ENCODE assay signal across 10 cellular contexts in the genomic region with DNA sequence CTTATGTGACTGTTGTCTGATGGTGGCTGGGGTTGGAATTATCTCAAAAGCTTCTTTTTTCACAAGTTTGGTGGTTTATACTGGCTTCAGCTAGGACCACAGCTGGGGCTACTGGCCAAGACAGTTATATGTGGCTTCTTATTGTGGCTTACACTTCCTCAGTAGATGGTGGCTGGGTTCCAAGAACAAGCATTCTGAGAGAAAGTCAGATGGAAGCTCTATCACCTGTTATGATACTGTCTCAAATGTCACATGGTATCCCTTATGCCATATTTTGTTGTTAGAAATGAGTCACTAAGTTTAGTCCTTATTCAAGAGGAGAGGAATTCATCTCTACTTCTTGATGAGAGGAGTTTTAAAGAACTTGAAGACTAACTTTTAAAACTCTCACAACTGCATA. TPM values are rescaled to one million over a fixed set of nuclear protein-coding genes. Genes with fewer than 3 reads are reported as not detected.
DNase-seq lines count a peak whose midpoint lies in the region; ATAC-seq and TF ChIP-seq lines count a peak whose summit lies in the region.
"Had no signal": no experiment of that assay in that cellular context is flagged by ENCODE, and none has a peak within 500 bp of the region (broad histone marks: within the 10 kb centered on the region; RNA-seq: fewer than 3 reads in every experiment).

No MANE protein-coding gene starts in this region.

- no peak for TF ChIP-seq RAD21 in SK-N-SH (IDR thresholded peaks at IDR 0.05; ENCODE audit: low read length)

- ATAC-seq in activated CD8-positive, alpha-beta memory T cell treated with anti-CD3 and anti-CD28 coated beads, Interleukin-2, amount 10 ng/mL, durations not matched to agents 7 days and 5 days, result peak; percentile 87
- peak; percentile 93 for ATAC-seq in HG02852 (IDR thresholded peaks at IDR 0.05; ENCODE audit: unreplicated experiment)
- ATAC-seq in natural killer cell treated with Interleukin-12 subunit alpha and Interleukin-12 subunit beta and Interleukin-15 and Interleukin-18, amount 100 ng/mL, for 72 hours, result peak; percentile 89 to 93

- H2AFZ ChIP-seq in OCI-LY3 (ENCODE audit: low read depth, low read length) (no peak overlapping the region), SK-N-SH (ENCODE audit: low read depth) (no peak overlapping the region)

- peaks cover 38% of the 10 kb centered on the region for H3K36me3 Mint-ChIP-seq in activated CD8-positive, alpha-beta memory T cell treated with anti-CD3 and anti-CD28 coated beads, Interleukin-2, amount 10 ng/mL, durations not matched to agents 7 days and 5 days
- H3K36me3 Mint-ChIP-seq in natural killer cell treated with Interleukin-12 subunit alpha and Interleukin-12 subunit beta and Interleukin-15 and Interleukin-18, amount 100 ng/mL, for 72 hours, result peaks cover 8% of the 10 kb centered on the region
- no peaks in the 10 kb centered on the region for H3K36me3 Mint-ChIP-seq in endothelial cell (ENCODE audit: low read depth, unreplicated experiment)

- H3K9me3 ChIP-seq in OCI-LY3 (ENCODE audit: insufficient read depth, low read length) (no peaks in the 10 kb centered on the region), SK-N-SH (no peaks in the 10 kb centered on the region)

- H3K4me1 Mint-ChIP-seq in activated CD8-positive, alpha-beta memory T cell treated with anti-CD3 and anti-CD28 coated beads, Interleukin-2, amount 10 ng/mL, durations not matched to agents 7 days and 5 days, result peaks cover 43% of the 10 kb centered on the region
- peaks cover 18 to 26% of the 10 kb centered on the region in 2 donors for H3K4me1 Mint-ChIP-seq in natural killer cell treated with Interleukin-12 subunit alpha and Interleukin-12 subunit beta and Interleukin-15 and Interleukin-18, amount 100 ng/mL, for 72 hours (ENCODE audit: low read depth in 2 of 2)
- H3K4me1 Mint-ChIP-seq in endothelial cell (ENCODE audit: unreplicated experiment), result peaks cover 3% of the 10 kb centered on the region

- H3K4me2 ChIP-seq in OCI-LY3 (ENCODE audit: low read length) (peak overlapping the region; percentile 33), SK-N-SH (no peak overlapping the region)

- H3K27me3 Mint-ChIP-seq in activated CD8-positive, alpha-beta memory T cell treated with anti-CD3 and anti-CD28 coated beads, Interleukin-2, amount 10 ng/mL, durations not matched to agents 7 days and 5 days, result no peaks in the 10 kb centered on the region
- H3K27me3 Mint-ChIP-seq in natural killer cell treated with Interleukin-12 subunit alpha and Interleukin-12 subunit beta and Interleukin-15 and Interleukin-18, amount 100 ng/mL, for 72 hours, result no peaks in the 10 kb centered on the region
- no peaks in the 10 kb centered on the region for H3K27me3 Mint-ChIP-seq in endothelial cell (ENCODE audit: unreplicated experiment)

- H3K9ac ChIP-seq in OCI-LY3 (ENCODE audit: low read length) (no peak overlapping the region), SK-N-SH (no peak overlapping the region)

- peak; percentile 85 for DNase-seq in activated CD8-positive, alpha-beta memory T cell treated with anti-CD3 and anti-CD28 coated beads, Interleukin-2, amount 10 ng/mL, durations not matched to agents 7 days and 5 days
- DNase-seq in activated CD8-positive, alpha-beta memory T cell treated with anti-CD3 and anti-CD28 coated beads for 24 hours, result no peak
- peak; percentile 63 for DNase-seq in natural killer cell treated with Interleukin-12 subunit alpha and Interleukin-12 subunit beta and Interleukin-15 and Interleukin-18, amount 100 ng/mL, for 72 hours (ENCODE audit: low spot score)
- DNase-seq in SK-N-SH, result no peak
- no peak for DNase-seq in NCI-H187 treated with DMSO at 0.1 percent for 48 hours (lab: John Stamatoyannopoulos, UW)
- no peak for DNase-seq in endothelial cell (ENCODE audit: low spot score)

- H3K4me3 Mint-ChIP-seq in activated CD8-positive, alpha-beta memory T cell treated with anti-CD3 and anti-CD28 coated beads, Interleukin-2, amount 10 ng/mL, durations not matched to agents 7 days and 5 days, result peak overlapping the region; percentile 37
- peak overlapping the region; percentile 72 for H3K4me3 Mint-ChIP-seq in natural killer cell treated with Interleukin-12 subunit alpha and Interleukin-12 subunit beta and Interleukin-15 and Interleukin-18, amount 100 ng/mL, for 72 hours
- no peak overlapping the region for H3K4me3 Mint-ChIP-seq in endothelial cell (ENCODE audit: unreplicated experiment)
- H3K4me3 Mint-ChIP-seq: nephron had no signal

- POLR2A ChIA-PET in SK-N-SH (lab: Yijun Ruan, JAX), result no interaction called here

- H3K9me3 Mint-ChIP-seq in activated CD8-positive, alpha-beta memory T cell treated with anti-CD3 and anti-CD28 coated beads, Interleukin-2, amount 10 ng/mL, durations not matched to agents 7 days and 5 days (ENCODE audit: low read depth), result no peaks in the 10 kb centered on the region
- H3K9me3 Mint-ChIP-seq in natural killer cell treated with Interleukin-12 subunit alpha and Interleukin-12 subunit beta and Interleukin-15 and Interleukin-18, amount 100 ng/mL, for 72 hours, result peaks cover 3% of the 10 kb centered on the region
- H3K9me3 Mint-ChIP-seq in endothelial cell (ENCODE audit: unreplicated experiment), result no peaks in the 10 kb centered on the region
- H3K9me3 Mint-ChIP-seq: nephron had no signal

- H3K27me3 ChIP-seq in OCI-LY3 (ENCODE audit: low read depth, low read length), result no peaks in the 10 kb centered on the region
- H3K27me3 ChIP-seq in SK-N-SH (ENCODE audit: insufficient read depth), result no peaks in the 10 kb centered on the region

- peak overlapping the region; percentile 93 for H3K27ac Mint-ChIP-seq in activated CD8-positive, alpha-beta memory T cell treated with anti-CD3 and anti-CD28 coated beads, Interleukin-2, amount 10 ng/mL, durations not matched to agents 7 days and 5 days
- H3K27ac Mint-ChIP-seq in natural killer cell treated with Interleukin-12 subunit alpha and Interleukin-12 subunit beta and Interleukin-15 and Interleukin-18, amount 100 ng/mL, for 72 hours, result peak overlapping the region; percentile 67 to 88
- no peak overlapping the region for H3K27ac Mint-ChIP-seq in endothelial cell (ENCODE audit: unreplicated experiment)
- H3K27ac Mint-ChIP-seq: nephron had no signal

- CTCF ChIA-PET in activated CD8-positive, alpha-beta memory T cell treated with anti-CD3 and anti-CD28 coated beads, Interleukin-2, amount 10 ng/mL, durations not matched to agents 7 days and 5 days (lab: Charles Lee), result interaction anchor here (0.9 to 2.5 kb wide), 10 partner anchors 9 to 131 kb away, joined by 3 to 12 read pairs (median 5); a partner anchor contains a TSS
- CTCF ChIA-PET in SK-N-SH (lab: Yijun Ruan, JAX), result no interaction called here

- no peak for TF ChIP-seq EP300 in SK-N-SH (IDR thresholded peaks at IDR 0.05; ENCODE audit: borderline replicate concordance in 1 of 2, low read depth in 1 of 2, low read length in 1 of 2)

- H3K9me2 ChIP-seq in SK-N-SH, result no peaks in the 10 kb centered on the region

- no peaks in the 10 kb centered on the region for H3F3A ChIP-seq in SK-N-SH (replicated peaks; ENCODE audit: insufficient read depth)

- H4K20me1 ChIP-seq in OCI-LY3 (ENCODE audit: insufficient read depth, low read length) (no peaks in the 10 kb centered on the region), SK-N-SH (ENCODE audit: insufficient read depth) (no peaks in the 10 kb centered on the region)

- H3K79me2 ChIP-seq in OCI-LY3 (ENCODE audit: low read length) (0 out of 2 replicates have a peak, but pooled peaks cover 3% of the 10 kb centered on the region), SK-N-SH (ENCODE audit: insufficient read depth) (peaks cover 24% of the 10 kb centered on the region)

- H3K27ac ChIP-seq in OCI-LY3 (ENCODE audit: low read length) (peak overlapping the region; percentile 45), SK-N-SH (ENCODE audit: low read depth in 2 of 2, low read length in 1 of 2) (no peak overlapping the region)
- H3K27ac ChIP-seq: C4-2B had no signal

- H3K36me3 ChIP-seq in OCI-LY3 (replicated peaks; ENCODE audit: low read depth, low read length) (peaks cover 15% of the 10 kb centered on the region), SK-N-SH (replicated peaks in 1 of 2; ENCODE audit: control insufficient read depth in 1 of 2, insufficient read depth in 2 of 2, low read length in 1 of 2) (peaks cover 29 to 44% of the 10 kb centered on the region in 2 experiments)

- peaks cover 20% of the 10 kb centered on the region for H3K4me1 ChIP-seq in OCI-LY3 (ENCODE audit: low read length)
- no peaks in the 10 kb centered on the region; a peak in 1 of 4 replicates for H3K4me1 ChIP-seq in SK-N-SH (ENCODE audit: control insufficient read depth in 1 of 2, insufficient read depth in 2 of 2, low read depth in 1 of 2, low read length in 1 of 2)

- H3K4me3 ChIP-seq in OCI-LY3 (ENCODE audit: low read length) (no peak overlapping the region), SK-N-SH (ENCODE audit: low read depth in 2 of 2, low read length in 1 of 2) (no peak overlapping the region)

- TF ChIP-seq CTCF in OCI-LY3 (IDR thresholded peaks at IDR 0.05; ENCODE audit: low read depth, low read length) (no peak), SK-N-SH (IDR thresholded peaks at IDR 0.05) (no peak), endothelial cell (IDR thresholded peaks at IDR 0.05; ENCODE audit: unreplicated experiment) (no peak)

TF ChIP-seq in SK-N-SH, 30 proteins besides CTCF, POLR2A, EP300 and RAD21 (continues in another document):
- TF ChIP-seq SMC3 (IDR thresholded peaks at IDR 0.05; ENCODE audit: low read depth, low read length) (no peak), TCF12 (IDR thresholded peaks at IDR 0.05) (no peak)
- TF ChIP-seq, protein P1, sequence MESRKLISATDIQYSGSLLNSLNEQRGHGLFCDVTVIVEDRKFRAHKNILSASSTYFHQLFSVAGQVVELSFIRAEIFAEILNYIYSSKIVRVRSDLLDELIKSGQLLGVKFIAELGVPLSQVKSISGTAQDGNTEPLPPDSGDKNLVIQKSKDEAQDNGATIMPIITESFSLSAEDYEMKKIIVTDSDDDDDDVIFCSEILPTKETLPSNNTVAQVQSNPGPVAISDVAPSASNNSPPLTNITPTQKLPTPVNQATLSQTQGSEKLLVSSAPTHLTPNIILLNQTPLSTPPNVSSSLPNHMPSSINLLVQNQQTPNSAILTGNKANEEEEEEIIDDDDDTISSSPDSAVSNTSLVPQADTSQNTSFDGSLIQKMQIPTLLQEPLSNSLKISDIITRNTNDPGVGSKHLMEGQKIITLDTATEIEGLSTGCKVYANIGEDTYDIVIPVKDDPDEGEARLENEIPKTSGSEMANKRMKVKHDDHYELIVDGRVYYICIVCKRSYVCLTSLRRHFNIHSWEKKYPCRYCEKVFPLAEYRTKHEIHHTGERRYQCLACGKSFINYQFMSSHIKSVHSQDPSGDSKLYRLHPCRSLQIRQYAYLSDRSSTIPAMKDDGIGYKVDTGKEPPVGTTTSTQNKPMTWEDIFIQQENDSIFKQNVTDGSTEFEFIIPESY (IDR thresholded peaks at IDR 0.05; ENCODE audit: borderline replicate concordance, low read depth), result no peak

RNA-seq across cellular contexts. Expression of a gene that starts 41.6 kb away (rescaled TPM):
- total RNA-seq in activated CD8-positive, alpha-beta memory T cell treated with anti-CD3 and anti-CD28 coated beads, Interleukin-2, amount 10 ng/mL, durations not matched to agents 7 days and 5 days, result 100 to 1,000 TPM in 1 of 2 experiments, 10 to 100 TPM in 1; 50.8 to 124 TPM
- 100 to 1,000 TPM in 1 of 2 donors, 10 to 100 TPM in 1; 54.1 to 110 TPM for total RNA-seq in natural killer cell treated with Interleukin-12 subunit alpha and Interleukin-12 subunit beta and Interleukin-15 and Interleukin-18, amount 100 ng/mL, for 72 hours
- 21.4 and 25.5 TPM in 2 replicates for polyA plus RNA-seq in SK-N-SH (2012; rRNA removed)
- polyA plus RNA-seq in SK-N-SH (2012; cell fraction: cytosol; rRNA removed), result 28.9 and 33.1 TPM in 2 replicates
- 10.2 and 18.6 TPM in 2 replicates for polyA plus RNA-seq in SK-N-SH (2012; cell fraction: nucleus; rRNA removed)
- 30.4 TPM for total RNA-seq in endothelial cell (ENCODE audit: unreplicated experiment)

Comparison
In these comparisons a context has a peak if more than half of its experiments do, and no peak if none do; other contexts are left out.
1. DNase-seq: peak in activated CD8-positive, alpha-beta memory T cell treated with anti-CD3 and anti-CD28 coated beads, Interleukin-2, amount 10 ng/mL, durations not matched to agents 7 days and 5 days (single experiment) and natural killer cell treated with Interleukin-12 subunit alpha and Interleukin-12 subunit beta and Interleukin-15 and Interleukin-18, amount 100 ng/mL, for 72 hours (single experiment); none in activated CD8-positive, alpha-beta memory T cell treated with anti-CD3 and anti-CD28 coated beads for 24 hours (single experiment), SK-N-SH (single experiment), NCI-H187 treated with DMSO at 0.1 percent for 48 hours (single experiment) and endothelial cell (single experiment).
2. Peak in every context shown above with its lines, with median percentiles within 50 percentile points of each other: ATAC-seq.